ENCODE assay signal across 18 cellular contexts in genomic region chr9:127705577-127706215, GRCh38. TPM values are rescaled to one million over a fixed set of nuclear protein-coding genes. Genes with fewer than 3 reads are reported as not detected.
DNase-seq lines count a peak whose midpoint lies in the region; ATAC-seq, FAIRE-seq and TF ChIP-seq lines count a peak whose summit lies in the region.
"Had no signal": no experiment of that assay in that cellular context is flagged by ENCODE, and none has a peak within 500 bp of the region (broad histone marks: within the 10 kb centered on the region; RNA-seq: fewer than 3 reads in every experiment).

No MANE protein-coding gene starts in this region.

- H3K56ac ChIP-seq in H9 (ENCODE audit: insufficient read length, low read depth, low read length): no peak overlapping the region

- H3K9me3 ChIP-seq in H9 (ENCODE audit: control insufficient read depth, low read depth, low read length) (no peaks in the 10 kb centered on the region), NT2/D1 (ENCODE audit: insufficient read depth, low read length) (peaks cover 5% of the 10 kb centered on the region; the same call in 1 of the 2 replicates), pancreas (no peaks in the 10 kb centered on the region), smooth muscle cell (replicated peaks; ENCODE audit: low read depth) (no peaks in the 10 kb centered on the region)
- H3K9me3 ChIP-seq: SJSA1 had no signal

- H3K9me3 Mint-ChIP-seq in H9: peaks cover 0 to 2% of the 10 kb centered on the region in 2 experiments; a peak in 1 of 5 replicates

- no peaks in the 10 kb centered on the region for H3K79me1 ChIP-seq in H9 (ENCODE audit: insufficient read depth, low read depth, low read length, poor library complexity, severe bottlenecking)

- intact Hi-C loops in pancreas (cut with DNase I): no loop called here

- peak overlapping the region; percentile 33; the same call in 1 of the 2 replicates for H2BK15ac ChIP-seq in H9 (ENCODE audit: low read depth, low read length)

- H3K27ac ChIP-seq in H9 (ENCODE audit: insufficient read length, low read depth, low read length) (no peak overlapping the region), pancreas (no peak overlapping the region), smooth muscle cell (ENCODE audit: low read depth) (no peak overlapping the region)
- H3K27ac ChIP-seq: C4-2B, GM23248, PC-9, RWPE1, SJSA1 had no signal

- H2AFZ ChIP-seq in H9 (ENCODE audit: low read length) (no peak overlapping the region), smooth muscle cell (ENCODE audit: low read depth) (no peak overlapping the region)
- H2AFZ ChIP-seq: GM23248, PC-9 had no signal

- H3K36me3 Mint-ChIP-seq in H9 (ENCODE audit: insufficient read depth in 1 of 3, low read depth in 3 of 3): no peaks in the 10 kb centered on the region

- H4K20me1 ChIP-seq in H9 (ENCODE audit: control insufficient read depth, insufficient read depth, insufficient read length) (no peaks in the 10 kb centered on the region), smooth muscle cell (ENCODE audit: low read depth) (no peaks in the 10 kb centered on the region)

- H2BK12ac ChIP-seq in H9 (ENCODE audit: insufficient read length, low read depth, low read length): no peak overlapping the region

- no peak overlapping the region for H3K27ac Mint-ChIP-seq in H9

- peak overlapping the region; percentile 23 for H3K18ac ChIP-seq in H9 (ENCODE audit: insufficient read length, low read depth, low read length)

- peaks cover 6 to 22% of the 10 kb centered on the region in 2 experiments for H3K4me1 Mint-ChIP-seq in H9

- no peak overlapping the region for H2BK120ac ChIP-seq in H9 (ENCODE audit: low read depth, low read length, poor library complexity, severe bottlenecking)

- H3K79me2 ChIP-seq in H9 (ENCODE audit: insufficient read depth, low read length) (no peaks in the 10 kb centered on the region), smooth muscle cell (ENCODE audit: low read depth) (no peaks in the 10 kb centered on the region)

- H3K14ac ChIP-seq in H9 (ENCODE audit: insufficient read depth, low read length): no peak overlapping the region; the same call in 1 of the 2 replicates

- no peaks in the 10 kb centered on the region for H3F3A ChIP-seq in smooth muscle cell (ENCODE audit: low read depth)

- no peak for TF ChIP-seq CTCF in H9 (conservative IDR thresholded peaks at IDR 0.05)
- no peak for TF ChIP-seq CTCF in pancreas (IDR thresholded peaks at IDR 0.05)
- no peak for TF ChIP-seq CTCF in smooth muscle cell (IDR thresholded peaks at IDR 0.05; ENCODE audit: borderline replicate concordance, insufficient read depth, poor library complexity, severe bottlenecking)

- H4K91ac ChIP-seq in H9 (ENCODE audit: insufficient read length, low read depth, low read length): no peak overlapping the region

- H4K8ac ChIP-seq in H9 (replicated peaks; ENCODE audit: insufficient read length, low read depth, low read length): no peak overlapping the region

- H3K36me3 ChIP-seq in NT2/D1 (ENCODE audit: insufficient read depth, insufficient read length, low read length): no peaks in the 10 kb centered on the region
- H3K36me3 ChIP-seq in pancreas: no peaks in the 10 kb centered on the region
- no peaks in the 10 kb centered on the region for H3K36me3 ChIP-seq in smooth muscle cell (ENCODE audit: low read depth)
- H3K36me3 ChIP-seq: SJSA1 had no signal

- H3K4me3 ChIP-seq in NT2/D1 (ENCODE audit: insufficient read length, low read depth) (no peak overlapping the region), pancreas (no peak overlapping the region), smooth muscle cell (no peak overlapping the region)
- H3K4me3 ChIP-seq: GM23248, PC-9, SJSA1 had no signal

- peaks cover 7% of the 10 kb centered on the region for H3K27me3 Mint-ChIP-seq in H9 (ENCODE audit: low read depth)

- no peak overlapping the region for H3K4me3 Mint-ChIP-seq in H9

- H3K9ac ChIP-seq in H9 (ENCODE audit: extremely low read depth, insufficient read length, low read length): no peak overlapping the region
- H3K9ac ChIP-seq in NT2/D1 (ENCODE audit: insufficient read length, low read depth): peak overlapping the region; percentile 44
- H3K9ac ChIP-seq in smooth muscle cell (ENCODE audit: low read depth): no peak overlapping the region
- H3K9ac ChIP-seq: GM23248 had no signal

- DNase-seq in H9 (no peak), NT2/D1 (ENCODE audit: low read depth, low spot score) (no peak), left kidney (ENCODE audit: low read depth, low spot score) (peak; percentile 71), pancreas (peak in 4 of 6 donors; percentile 49 to 75 (median 74)), smooth muscle cell (lab: John Stamatoyannopoulos, UW; ENCODE audit: unreplicated experiment) (no peak)
- no peak for DNase-seq in activated naive CD4-positive, alpha-beta T cell treated with anti-CD3 and anti-CD28 coated beads, Interleukin-2, amount 50 U/mL, for 16 hours
- DNase-seq: AML-193, DND-41, GM23248, NCI-H1105, NCI-H345, NCI-H524 treated with DMSO at 0.1 percent for 48 hours, PC-9 had no signal

- H3K4me2 ChIP-seq in H9 (ENCODE audit: insufficient read depth, insufficient read length, low read length): no peak overlapping the region
- no peak overlapping the region for H3K4me2 ChIP-seq in smooth muscle cell
- H3K4me2 ChIP-seq: PC-9 had no signal

- H3T11ph ChIP-seq in H9 (ENCODE audit: low read length): no peak overlapping the region

- H3K23ac ChIP-seq in H9 (ENCODE audit: insufficient read length, low read depth, low read length): no peak overlapping the region

- H4K5ac ChIP-seq in H9 (ENCODE audit: insufficient read length, low read depth, low read length): no peak overlapping the region

- H3K4me1 ChIP-seq in H9 (ENCODE audit: insufficient read depth, low read length) (no peaks in the 10 kb centered on the region), NT2/D1 (ENCODE audit: insufficient read depth, insufficient read length) (peaks cover 10% of the 10 kb centered on the region), pancreas (peaks cover 0 to 14% (median 0%) of the 10 kb centered on the region in 3 donors), smooth muscle cell (ENCODE audit: low read depth) (no peaks in the 10 kb centered on the region)
- H3K4me1 ChIP-seq: SJSA1 had no signal

- no peak for FAIRE-seq in pancreas (lab: Jason Lieb, UNC)

- H3K27me3 ChIP-seq in H9 (ENCODE audit: insufficient read depth, low read length) (no peaks in the 10 kb centered on the region), NT2/D1 (ENCODE audit: insufficient read depth, insufficient read length) (no peaks in the 10 kb centered on the region), pancreas (no peaks in the 10 kb centered on the region), smooth muscle cell (ENCODE audit: low read depth) (no peaks in the 10 kb centered on the region)
- H3K27me3 ChIP-seq: SJSA1 had no signal

- no peak overlapping the region for H2BK5ac ChIP-seq in H9 (ENCODE audit: insufficient read length, low read length)

- no peak overlapping the region for H2AK5ac ChIP-seq in H9 (ENCODE audit: insufficient read length, low read length)

- H3K23me2 ChIP-seq in H9 (ENCODE audit: insufficient read length, low read depth, low read length, poor library complexity, severe bottlenecking): no peaks in the 10 kb centered on the region

- no CpG with 5 or more reads among the region's 10 CpGs for WGBS in H9 (ENCODE audit: extremely low coverage, insufficient read length, low lambda C conversion rate)
- 65% methylated on average over 10 of the region's 10 CpGs for WGBS in pancreas, 2 donors
- 87% methylated on average over 9 of the region's 10 CpGs for WGBS in smooth muscle cell (ENCODE audit: low lambda C conversion rate)

- no peak overlapping the region for H2BK20ac ChIP-seq in H9 (ENCODE audit: low read depth, low read length, poor library complexity, severe bottlenecking)

- no peak overlapping the region; the same call in 1 of the 2 replicates for H3K4ac ChIP-seq in H9 (ENCODE audit: low read depth, low read length)

- peak; percentile 46 to 77 (median 55) for ATAC-seq in pancreas
- ATAC-seq in HG03280 (IDR thresholded peaks at IDR 0.05; ENCODE audit: unreplicated experiment): no peak

RNA-seq across cellular contexts. Expression of gene CFAP157, which starts 1.1 kb away (rescaled TPM):
- total RNA-seq in H9 (2021) (0.15 and 0.22 TPM in 2 replicates), pancreas (under 1 TPM in 5 of 6 donors, not detected in 1; 0.12 to 0.39 (median 0.22) TPM), smooth muscle cell (not detected in 2 replicates)
- polyA plus RNA-seq in pancreas (1 to 10 TPM; 1.6 to 2.1 TPM), smooth muscle cell (0.33 and 0.41 TPM in 2 replicates)
- total RNA-seq: G401, GM23248 had no signal

RNA-seq across cellular contexts. Expression of gene PTRH1, which starts 9.8 kb away (rescaled TPM):
- total RNA-seq in H9 (2021) (10.6 and 10.9 TPM in 2 replicates), pancreas (10 to 100 TPM in 2 of 6 donors, 1 to 10 TPM in 4; 5.6 to 11.9 (median 9.0) TPM), smooth muscle cell (5.6 and 11.9 TPM in 2 replicates)
- polyA plus RNA-seq in pancreas (10 to 100 TPM; 11.5 to 13.4 TPM), smooth muscle cell (33.8 and 34.7 TPM in 2 replicates)

RNA-seq across cellular contexts. Expression of gene TTC16, which starts 10.2 kb away (rescaled TPM):
- not detected in 2 replicates for total RNA-seq in H9 (2021)
- under 1 TPM in 2 of 6 donors, not detected in 4; 0.03 to 0.09 TPM for total RNA-seq in pancreas
- under 1 TPM; 0.02 to 0.04 TPM for polyA plus RNA-seq in pancreas
- not detected in 2 replicates for total RNA-seq in smooth muscle cell
- 0.22 TPM in 1 of 2 replicates, not detected in the other for polyA plus RNA-seq in smooth muscle cell
- total RNA-seq: G401, GM23248, SJSA1 had no signal

RNA-seq across cellular contexts. Expression of gene TOR2A, which starts 29.4 kb away (rescaled TPM):
- total RNA-seq in H9 (2021): 13.2 and 16.3 TPM in 2 replicates
- total RNA-seq in pancreas: 1 to 10 TPM; 4.2 to 9.0 (median 5.8) TPM
- 10 to 100 TPM; 10.1 to 17.5 TPM for polyA plus RNA-seq in pancreas
- total RNA-seq in smooth muscle cell: 6.5 and 7.3 TPM in 2 replicates
- polyA plus RNA-seq in smooth muscle cell: 11.5 and 12.3 TPM in 2 replicates

Comparison
In these comparisons a context has a peak if more than half of its experiments do, and no peak if none do; other contexts are left out.
1. DNase-seq: peak in left kidney (single experiment) and pancreas (4 of 6); none in H9 (single experiment), NT2/D1 (single experiment), activated naive CD4-positive, alpha-beta T cell treated with anti-CD3 and anti-CD28 coated beads, Interleukin-2, amount 50 U/mL, for 16 hours (single experiment) and smooth muscle cell (single experiment).